ENCODE assay signal across 35 cellular contexts in genomic region chr6:95081949-95082348, GRCh38.
"Had no signal": no experiment of that assay in that cellular context is flagged by ENCODE, and none has a peak within 500 bp of the region (broad histone marks: within the 10 kb centered on the region; RNA-seq: fewer than 3 reads in every experiment).

No MANE protein-coding gene starts in this region.

- DNase-seq: Karpas-422, Kasumi-1, MG63, MM.1S, MV-4-11, NCI-H1048, NCI-H1092, NCI-H1092 treated with DMSO at 0.1 percent for 48 hours, NCI-H1105, NCI-H1105 treated with DMSO at 0.1 percent for 48 hours, NCI-H1417 treated with DMSO at 0.1 percent for 48 hours, NCI-H1436 treated with DMSO at 0.1 percent for 48 hours, NCI-H146, NCI-H1694, NCI-H1694 treated with DMSO at 0.1 percent for 48 hours, NCI-H187, NCI-H187 treated with DMSO at 0.1 percent for 48 hours, NCI-H1930, NCI-H2029, NCI-H2029 treated with DMSO at 0.1 percent for 48 hours, NCI-H2081, NCI-H2081 treated with DMSO at 0.1 percent for 48 hours, NCI-H2107, NCI-H2171, NCI-H2171 treated with DMSO at 0.1 percent for 48 hours, NCI-H2227 treated with DMSO at 0.1 percent for 48 hours, NCI-H226, NCI-H345, NCI-H446, NCI-H446 treated with DMSO at 0.1 percent for 48 hours, NCI-H510A, NCI-H510A treated with DMSO at 0.1 percent for 48 hours, NCI-H524, NCI-H524 treated with DMSO at 0.1 percent for 48 hours, NCI-H526 had no signal

- H3K27me3 ChIP-seq: MG63 had no signal

- H3K4me3 ChIP-seq: MG63 had no signal

- H3K36me3 ChIP-seq: MG63 had no signal

- H3K9me3 ChIP-seq: MG63 had no signal
